ENCODE assay signal across 1 cellular context in genomic region chr4:112889199-112889598, GRCh38.
TF ChIP-seq lines count a peak whose summit lies in the region.

No MANE protein-coding gene starts in this region.

TF ChIP-seq in GM12878, 131 proteins besides CTCF, POLR2A, EP300 and RAD21 (continued from another document):
- no peak for TF ChIP-seq STAT1 (conservative IDR thresholded peaks at IDR 0.05)
- no peak for TF ChIP-seq MXI1 (IDR thresholded peaks at IDR 0.05; ENCODE audit: low read depth, low read length)
- no peak for TF ChIP-seq BACH1 (IDR thresholded peaks at IDR 0.05; ENCODE audit: borderline replicate concordance)
- TF ChIP-seq, protein P1, sequence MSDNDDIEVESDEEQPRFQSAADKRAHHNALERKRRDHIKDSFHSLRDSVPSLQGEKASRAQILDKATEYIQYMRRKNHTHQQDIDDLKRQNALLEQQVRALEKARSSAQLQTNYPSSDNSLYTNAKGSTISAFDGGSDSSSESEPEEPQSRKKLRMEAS (IDR thresholded peaks at IDR 0.05; ENCODE audit: low read depth, low read length): no peak
- TF ChIP-seq HDAC2 (IDR thresholded peaks at IDR 0.05): no peak
- no peak for TF ChIP-seq BHLHE40 (IDR thresholded peaks at IDR 0.05; ENCODE audit: borderline replicate concordance in 1 of 2, low read depth in 2 of 2, low read length in 1 of 2)
- no peak for TF ChIP-seq SREBF1 (IDR thresholded peaks at IDR 0.05; ENCODE audit: low read length)
TF ChIP-seq in GM12878: peak in this region for 0.
